8 cellular contexts compared by ENCODE assay signal in genomic region chr10:72626444-72626754, GRCh38. TPM values are rescaled to one million over a fixed set of nuclear protein-coding genes. Genes with fewer than 3 reads are reported as not detected.
DNase-seq lines count a peak whose midpoint lies in the region; ATAC-seq and TF ChIP-seq lines count a peak whose summit lies in the region.

No MANE protein-coding gene starts in this region.

- H3K4me3 ChIP-seq in CD8-positive, alpha-beta memory T cell (ENCODE audit: low read length) = peak overlapping the region; percentile 85
- H3K4me3 ChIP-seq in MM.1S (ENCODE audit: low read length) (peak overlapping the region; percentile 94), ectodermal cell (ENCODE audit: insufficient read depth, low read depth, low read length) (peak overlapping the region; percentile 96), osteoblast (ENCODE audit: insufficient read depth, low read length) (peak overlapping the region; percentile 100)

- H2AFZ ChIP-seq in MM.1S (ENCODE audit: low read length) (peak overlapping the region; percentile 81), osteoblast (ENCODE audit: low read length) (peak overlapping the region; percentile 89)

- CTCF ChIA-PET in CD8-positive, alpha-beta memory T cell (lab: Charles Lee) = interaction anchor here (0.8 kb wide), 1 partner anchor 22 kb away, joined by 3 read pairs; no protein-coding TSS in a partner anchor

- H3K4me3 Mint-ChIP-seq in CD8-positive, alpha-beta memory T cell = peak overlapping the region; percentile 91 to 100 (median 99)

- 44 to 67% methylated on average over 1 of the region's 1 CpG for WGBS in ectodermal cell, 2 experiments

- H3K4me2 ChIP-seq in MM.1S (ENCODE audit: low read depth, low read length) (peak overlapping the region; percentile 67), osteoblast (ENCODE audit: insufficient read depth, low read length) (peak overlapping the region; percentile 94)

- peak overlapping the region; percentile 78 for H3K9ac ChIP-seq in MM.1S (ENCODE audit: low read length)

- no peak for TF ChIP-seq CTCF in MM.1S (IDR thresholded peaks at IDR 0.05; ENCODE audit: low read length)
- no peak for TF ChIP-seq CTCF in osteoblast (IDR thresholded peaks at IDR 0.05; ENCODE audit: extremely low read depth, low read depth, low read length)

- peaks cover 10 to 25% (median 23%) of the 10 kb centered on the region in 3 donors for H3K4me1 Mint-ChIP-seq in CD8-positive, alpha-beta memory T cell

- no peaks in the 10 kb centered on the region for H3K27me3 Mint-ChIP-seq in CD8-positive, alpha-beta memory T cell

- H3K9me3 ChIP-seq in CD8-positive, alpha-beta memory T cell (ENCODE audit: low read length) = no peaks in the 10 kb centered on the region
- H3K9me3 ChIP-seq in MM.1S (replicated peaks; ENCODE audit: insufficient read depth, low read length) (no peaks in the 10 kb centered on the region), ectodermal cell (ENCODE audit: control insufficient read depth, low read length) (no peaks in the 10 kb centered on the region), osteoblast (ENCODE audit: low read depth, low read length) (no peaks in the 10 kb centered on the region)

- H3K4me1 ChIP-seq in CD8-positive, alpha-beta memory T cell (ENCODE audit: insufficient read depth, low read length) = peaks cover 18% of the 10 kb centered on the region
- H3K4me1 ChIP-seq in MM.1S (ENCODE audit: low read length) = peaks cover 4% of the 10 kb centered on the region; the same call in 1 of the 2 replicates
- peaks cover 4% of the 10 kb centered on the region for H3K4me1 ChIP-seq in ectodermal cell (ENCODE audit: control insufficient read depth, insufficient read depth, low read length)
- H3K4me1 ChIP-seq in osteoblast (ENCODE audit: insufficient read depth, low read length) = peaks cover 14% of the 10 kb centered on the region

- H3K9me2 ChIP-seq in MM.1S (replicated peaks; ENCODE audit: insufficient read depth, low read length) = no peaks in the 10 kb centered on the region

- no peaks in the 10 kb centered on the region for H3K27me3 ChIP-seq in CD8-positive, alpha-beta memory T cell (ENCODE audit: insufficient read depth, low read length, poor library complexity, severe bottlenecking)
- H3K27me3 ChIP-seq in MM.1S (replicated peaks; ENCODE audit: insufficient read depth, low read length) (no peaks in the 10 kb centered on the region), ectodermal cell (ENCODE audit: control insufficient read depth, insufficient read depth, low read length, poor library complexity, severe bottlenecking) (no peaks in the 10 kb centered on the region), osteoblast (ENCODE audit: insufficient read depth, low read length) (no peaks in the 10 kb centered on the region)

- DNase-seq in CD8-positive, alpha-beta memory T cell = no peak
- DNase-seq in MM.1S (no peak), osteoblast (ENCODE audit: insufficient read length, low spot score, missing footprints) (no peak), globus pallidus (ENCODE audit: low spot score) (no peak), OCI-M2 (lab: John Stamatoyannopoulos, UW; ENCODE audit: unreplicated experiment) (no peak), NCI-H748 (lab: John Stamatoyannopoulos, UW; ENCODE audit: unreplicated experiment) (no peak)

- H4K20me1 ChIP-seq in MM.1S (ENCODE audit: insufficient read depth, low read length) (no peaks in the 10 kb centered on the region), osteoblast (ENCODE audit: insufficient read depth, low read length) (peaks cover 2% of the 10 kb centered on the region)

- H3K9me3 Mint-ChIP-seq in CD8-positive, alpha-beta memory T cell = no peaks in the 10 kb centered on the region

- H3K27ac ChIP-seq in CD8-positive, alpha-beta memory T cell (ENCODE audit: low read depth, low read length) = peak overlapping the region; percentile 68
- H3K27ac ChIP-seq in MM.1S (ENCODE audit: low read length) = peak overlapping the region; percentile 78; the same call in 1 of the 2 replicates
- no peak overlapping the region for H3K27ac ChIP-seq in ectodermal cell (ENCODE audit: insufficient read depth, low read depth, low read length, poor library complexity, severe bottlenecking)
- H3K27ac ChIP-seq in osteoblast (ENCODE audit: low read depth, low read length) = peak overlapping the region; percentile 65

- H3K36me3 ChIP-seq in CD8-positive, alpha-beta memory T cell (ENCODE audit: insufficient read depth, low read length) = no peaks in the 10 kb centered on the region
- H3K36me3 ChIP-seq in MM.1S (replicated peaks; ENCODE audit: insufficient read depth, low read length) (no peaks in the 10 kb centered on the region), ectodermal cell (ENCODE audit: control insufficient read depth, insufficient read depth, low read length) (no peaks in the 10 kb centered on the region), osteoblast (ENCODE audit: insufficient read depth, low read length) (no peaks in the 10 kb centered on the region)

- H3K79me2 ChIP-seq in MM.1S (ENCODE audit: low read length) = peaks cover 36% of the 10 kb centered on the region
- peaks cover 35% of the 10 kb centered on the region for H3K79me2 ChIP-seq in osteoblast (ENCODE audit: insufficient read depth, low read length)

- peaks cover 5% of the 10 kb centered on the region for H3F3A ChIP-seq in MM.1S (ENCODE audit: insufficient read depth, low read length)

- H3K27ac Mint-ChIP-seq in CD8-positive, alpha-beta memory T cell = peak overlapping the region in 5 of 8 donors; percentile 37 to 97 (median 92)

- no peak for ATAC-seq in HG03439 (IDR thresholded peaks at IDR 0.05; ENCODE audit: unreplicated experiment)

- H3K36me3 Mint-ChIP-seq in CD8-positive, alpha-beta memory T cell = peaks cover 0 to 9% (median 3%) of the 10 kb centered on the region in 3 donors

- POLR2A ChIA-PET in CD8-positive, alpha-beta memory T cell (lab: Charles Lee) = no interaction called here

RNA-seq across cellular contexts. Expression of gene MICU1, which starts 0.5 kb away (rescaled TPM):
- total RNA-seq in CD8-positive, alpha-beta memory T cell = 10 to 100 TPM; 26.9 to 27.9 TPM
- 25.3 TPM for polyA plus RNA-seq in CD8-positive, alpha-beta memory T cell
- polyA plus RNA-seq in ectodermal cell (2013, experiment 1 of 4) = 45.4 TPM
- polyA plus RNA-seq in ectodermal cell (2013, experiment 2 of 4) = 47.0 TPM
- polyA plus RNA-seq in ectodermal cell (2013, experiment 3 of 4) = 34.5 TPM
- polyA plus RNA-seq in ectodermal cell (2013, experiment 4 of 4) = 39.8 TPM
- 79.6 and 90.5 TPM in 2 replicates for total RNA-seq in osteoblast
